Comparison of ENCODE assay signal across 20 cellular contexts in the genomic region with DNA sequence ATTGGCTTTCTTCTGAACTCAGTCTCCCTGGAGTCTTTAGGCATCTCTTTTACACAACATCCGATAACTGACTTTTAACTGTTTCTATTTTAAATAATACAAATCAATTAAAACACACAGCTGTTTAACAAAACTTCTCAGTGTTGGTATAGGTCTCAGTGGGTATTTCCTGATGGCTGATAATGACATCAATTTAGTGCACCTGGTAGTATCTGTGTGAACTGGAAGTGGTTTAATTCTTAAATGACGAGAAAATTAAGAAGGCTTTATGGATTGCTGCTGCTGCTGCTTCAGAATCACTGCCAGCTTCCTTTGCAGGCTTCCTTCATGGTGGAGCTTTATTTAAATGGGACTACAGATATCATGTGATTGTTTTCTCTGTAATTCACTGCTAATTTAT.
A peak's percentile ranks its signal among the peaks of the same experiment; 100 is the strongest.
DNase-seq lines count a peak whose midpoint lies in the region; ATAC-seq and TF ChIP-seq lines count a peak whose summit lies in the region.
"Had no signal": no experiment of that assay in that cellular context is flagged by ENCODE, and none has a peak within 500 bp of the region (broad histone marks: within the 10 kb centered on the region; RNA-seq: fewer than 3 reads in every experiment).

No MANE protein-coding gene starts in this region.

- ATAC-seq in WTC11 = no peak
- no peak for ATAC-seq in foreskin keratinocyte
- ATAC-seq: CD8-positive, alpha-beta T cell; HCT116 had no signal

- no peaks in the 10 kb centered on the region for H3K79me2 ChIP-seq in neural progenitor cell (ENCODE audit: low read depth)

- no peaks in the 10 kb centered on the region; the same call in 1 of the 2 replicates for H3K27me3 Mint-ChIP-seq in WTC11 (ENCODE audit: low read depth)
- H3K27me3 Mint-ChIP-seq in neural progenitor cell (ENCODE audit: insufficient read depth, low read depth) = no peaks in the 10 kb centered on the region
- no peaks in the 10 kb centered on the region for H3K27me3 Mint-ChIP-seq in activated CD4-positive, alpha-beta memory T cell treated with anti-CD3 and anti-CD28 coated beads, Interleukin-2, amount 10 ng/mL, durations not matched to agents 7 days and 5 days
- H3K27me3 Mint-ChIP-seq: B cell had no signal

- H3K4me3 ChIP-seq in neural progenitor cell = no peak overlapping the region
- H3K4me3 ChIP-seq in Peyer's patch = no peak overlapping the region
- H3K4me3 ChIP-seq: BLaER1 treated with 17β-estradiol and CSF1 and Interleukin-3, amounts not matched to agents 10 nM and 100 nM had no signal

- H3K9me3 Mint-ChIP-seq in WTC11 (no peaks in the 10 kb centered on the region), neural progenitor cell (peaks cover 3% of the 10 kb centered on the region)
- H3K9me3 Mint-ChIP-seq in activated CD4-positive, alpha-beta memory T cell treated with anti-CD3 and anti-CD28 coated beads, Interleukin-2, amount 10 ng/mL, durations not matched to agents 7 days and 5 days = no peaks in the 10 kb centered on the region
- H3K9me3 Mint-ChIP-seq: CD8-positive, alpha-beta T cell; HFFc6 had no signal

- no peaks in the 10 kb centered on the region for H4K20me1 ChIP-seq in neural progenitor cell (ENCODE audit: low read depth)
- H4K20me1 ChIP-seq: BLaER1 treated with 17β-estradiol and CSF1 and Interleukin-3, amounts not matched to agents 10 nM and 100 nM had no signal

- H3K4me3 Mint-ChIP-seq in WTC11 = no peak overlapping the region
- H3K4me3 Mint-ChIP-seq in neural progenitor cell = no peak overlapping the region
- H3K4me3 Mint-ChIP-seq in activated CD4-positive, alpha-beta memory T cell treated with anti-CD3 and anti-CD28 coated beads, Interleukin-2, amount 10 ng/mL, durations not matched to agents 7 days and 5 days = no peak overlapping the region
- H3K4me3 Mint-ChIP-seq: B cell; CD8-positive, alpha-beta T cell; HFFc6 had no signal

- H3K4me1 Mint-ChIP-seq in WTC11 (no peaks in the 10 kb centered on the region), neural progenitor cell (no peaks in the 10 kb centered on the region)
- H3K4me1 Mint-ChIP-seq in activated CD4-positive, alpha-beta memory T cell treated with anti-CD3 and anti-CD28 coated beads, Interleukin-2, amount 10 ng/mL, durations not matched to agents 7 days and 5 days = peaks cover 9% of the 10 kb centered on the region
- H3K4me1 Mint-ChIP-seq: B cell had no signal

- H3K9ac ChIP-seq in neural progenitor cell = peak overlapping the region; percentile 45
- H3K9ac ChIP-seq: BLaER1 treated with 17β-estradiol and CSF1 and Interleukin-3, amounts not matched to agents 10 nM and 100 nM had no signal

- no peak for TF ChIP-seq POLR2A in Peyer's patch (IDR thresholded peaks at IDR 0.05)

- no peak for TF ChIP-seq CTCF in WTC11 (IDR thresholded peaks at IDR 0.05)
- no peak for TF ChIP-seq CTCF in neural progenitor cell (IDR thresholded peaks at IDR 0.05)
- no peak for TF ChIP-seq CTCF in Peyer's patch (IDR thresholded peaks at IDR 0.05)
- no peak for TF ChIP-seq CTCF in foreskin keratinocyte (conservative IDR thresholded peaks at IDR 0.05)

- no peaks in the 10 kb centered on the region for H3K36me3 Mint-ChIP-seq in WTC11
- H3K36me3 Mint-ChIP-seq in neural progenitor cell = no peaks in the 10 kb centered on the region
- peaks cover 6% of the 10 kb centered on the region for H3K36me3 Mint-ChIP-seq in activated CD4-positive, alpha-beta memory T cell treated with anti-CD3 and anti-CD28 coated beads, Interleukin-2, amount 10 ng/mL, durations not matched to agents 7 days and 5 days (ENCODE audit: low read depth)

- no peak overlapping the region for H3K4me2 ChIP-seq in neural progenitor cell
- H3K4me2 ChIP-seq: BLaER1 treated with 17β-estradiol and CSF1 and Interleukin-3, amounts not matched to agents 10 nM and 100 nM had no signal

- H3K36me3 ChIP-seq in neural progenitor cell (no peaks in the 10 kb centered on the region), Peyer's patch (no peaks in the 10 kb centered on the region)

- no peaks in the 10 kb centered on the region for H3K27me3 ChIP-seq in neural progenitor cell
- no peaks in the 10 kb centered on the region for H3K27me3 ChIP-seq in Peyer's patch
- H3K27me3 ChIP-seq in foreskin keratinocyte = no peaks in the 10 kb centered on the region
- H3K27me3 ChIP-seq: BLaER1 treated with 17β-estradiol and CSF1 and Interleukin-3, amounts not matched to agents 10 nM and 100 nM had no signal

- POLR2A ChIA-PET in WTC11 (lab: Charles Lee) = no interaction called here
- POLR2A ChIA-PET in activated CD4-positive, alpha-beta memory T cell treated with anti-CD3 and anti-CD28 coated beads, Interleukin-2, amount 10 ng/mL, durations not matched to agents 7 days and 5 days (lab: Charles Lee) = no interaction called here

- no peaks in the 10 kb centered on the region for H3F3A ChIP-seq in neural progenitor cell (ENCODE audit: low read depth)

- CTCF ChIA-PET in WTC11 (lab: Charles Lee) = no interaction called here
- CTCF ChIA-PET in activated CD4-positive, alpha-beta memory T cell treated with anti-CD3 and anti-CD28 coated beads, Interleukin-2, amount 10 ng/mL, durations not matched to agents 7 days and 5 days (lab: Charles Lee) = interaction anchor here (1.1 kb wide), 1 partner anchor 39 kb away, joined by 6 read pairs; no protein-coding TSS in a partner anchor

- no peak overlapping the region for H3K27ac ChIP-seq in neural progenitor cell
- no peak overlapping the region for H3K27ac ChIP-seq in Peyer's patch
- no peak overlapping the region for H3K27ac ChIP-seq in foreskin keratinocyte
- H3K27ac ChIP-seq: BLaER1 treated with 17β-estradiol and CSF1 and Interleukin-3, amounts not matched to agents 10 nM and 100 nM; HL-60 had no signal

- DNase-seq in NCI-H748 (lab: John Stamatoyannopoulos, UW; ENCODE audit: unreplicated experiment) (peak; percentile 10), NCI-H748 treated with DMSO at 0.1 percent for 48 hours (lab: John Stamatoyannopoulos, UW) (no peak), NCI-H146 (lab: John Stamatoyannopoulos, UW) (peak; percentile 36), WTC11 (ENCODE audit: low spot score) (no peak), neural progenitor cell (ENCODE audit: low spot score) (no peak), Peyer's patch (no peak), foreskin keratinocyte (no peak)
- DNase-seq in activated CD4-positive, alpha-beta memory T cell treated with anti-CD3 and anti-CD28 coated beads, Interleukin-2, amount 10 ng/mL, durations not matched to agents 7 days and 5 days = no peak
- DNase-seq: 8988T; Calu3; CD8-positive, alpha-beta T cell; DMS79 treated with DMSO at 0.1 percent for 48 hours; EL; GOT3; H7; HFFc6 had no signal

- H3K9me3 ChIP-seq in neural progenitor cell (ENCODE audit: low read depth) (no peaks in the 10 kb centered on the region), Peyer's patch (no peaks in the 10 kb centered on the region)
- H3K9me3 ChIP-seq: BLaER1 treated with 17β-estradiol and CSF1 and Interleukin-3, amounts not matched to agents 10 nM and 100 nM had no signal

- no peak overlapping the region for H2AFZ ChIP-seq in neural progenitor cell (replicated peaks)

- no peaks in the 10 kb centered on the region for H3K4me1 ChIP-seq in neural progenitor cell
- H3K4me1 ChIP-seq in Peyer's patch = no peaks in the 10 kb centered on the region
- peaks cover 4% of the 10 kb centered on the region for H3K4me1 ChIP-seq in foreskin keratinocyte

- H3K27ac Mint-ChIP-seq in WTC11 = peak overlapping the region; percentile 59; the same call in 1 of the 2 replicates
- H3K27ac Mint-ChIP-seq in neural progenitor cell = no peak overlapping the region
- no peak overlapping the region for H3K27ac Mint-ChIP-seq in activated CD4-positive, alpha-beta memory T cell treated with anti-CD3 and anti-CD28 coated beads, Interleukin-2, amount 10 ng/mL, durations not matched to agents 7 days and 5 days
- H3K27ac Mint-ChIP-seq: B cell; CD8-positive, alpha-beta T cell; HFFc6 had no signal

TF ChIP-seq in WTC11, 78 proteins besides CTCF, POLR2A, EP300 and RAD21 (continues in another document):
- TF ChIP-seq, protein P1, sequence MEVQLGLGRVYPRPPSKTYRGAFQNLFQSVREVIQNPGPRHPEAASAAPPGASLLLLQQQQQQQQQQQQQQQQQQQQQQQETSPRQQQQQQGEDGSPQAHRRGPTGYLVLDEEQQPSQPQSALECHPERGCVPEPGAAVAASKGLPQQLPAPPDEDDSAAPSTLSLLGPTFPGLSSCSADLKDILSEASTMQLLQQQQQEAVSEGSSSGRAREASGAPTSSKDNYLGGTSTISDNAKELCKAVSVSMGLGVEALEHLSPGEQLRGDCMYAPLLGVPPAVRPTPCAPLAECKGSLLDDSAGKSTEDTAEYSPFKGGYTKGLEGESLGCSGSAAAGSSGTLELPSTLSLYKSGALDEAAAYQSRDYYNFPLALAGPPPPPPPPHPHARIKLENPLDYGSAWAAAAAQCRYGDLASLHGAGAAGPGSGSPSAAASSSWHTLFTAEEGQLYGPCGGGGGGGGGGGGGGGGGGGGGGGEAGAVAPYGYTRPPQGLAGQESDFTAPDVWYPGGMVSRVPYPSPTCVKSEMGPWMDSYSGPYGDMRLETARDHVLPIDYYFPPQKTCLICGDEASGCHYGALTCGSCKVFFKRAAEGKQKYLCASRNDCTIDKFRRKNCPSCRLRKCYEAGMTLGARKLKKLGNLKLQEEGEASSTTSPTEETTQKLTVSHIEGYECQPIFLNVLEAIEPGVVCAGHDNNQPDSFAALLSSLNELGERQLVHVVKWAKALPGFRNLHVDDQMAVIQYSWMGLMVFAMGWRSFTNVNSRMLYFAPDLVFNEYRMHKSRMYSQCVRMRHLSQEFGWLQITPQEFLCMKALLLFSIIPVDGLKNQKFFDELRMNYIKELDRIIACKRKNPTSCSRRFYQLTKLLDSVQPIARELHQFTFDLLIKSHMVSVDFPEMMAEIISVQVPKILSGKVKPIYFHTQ (CRISPR knock-in tag; IDR thresholded peaks at IDR 0.05) = no peak
- TF ChIP-seq NR3C1 (CRISPR knock-in tag; conservative IDR thresholded peaks at IDR 0.05; ENCODE audit: low read depth) = no peak
- no peak for TF ChIP-seq SP1 (CRISPR knock-in tag; conservative IDR thresholded peaks at IDR 0.05)
- TF ChIP-seq NR1H2 (CRISPR knock-in tag; IDR thresholded peaks at IDR 0.05) = no peak
- TF ChIP-seq, protein P2, sequence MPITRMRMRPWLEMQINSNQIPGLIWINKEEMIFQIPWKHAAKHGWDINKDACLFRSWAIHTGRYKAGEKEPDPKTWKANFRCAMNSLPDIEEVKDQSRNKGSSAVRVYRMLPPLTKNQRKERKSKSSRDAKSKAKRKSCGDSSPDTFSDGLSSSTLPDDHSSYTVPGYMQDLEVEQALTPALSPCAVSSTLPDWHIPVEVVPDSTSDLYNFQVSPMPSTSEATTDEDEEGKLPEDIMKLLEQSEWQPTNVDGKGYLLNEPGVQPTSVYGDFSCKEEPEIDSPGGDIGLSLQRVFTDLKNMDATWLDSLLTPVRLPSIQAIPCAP (CRISPR knock-in tag; IDR thresholded peaks at IDR 0.05) = no peak

Comparison
In these comparisons a context has a peak if more than half of its experiments do, and no peak if none do; other contexts are left out.
1. DNase-seq: peak in NCI-H748 (single experiment) and NCI-H146 (single experiment); none in NCI-H748 treated with DMSO at 0.1 percent for 48 hours (single experiment), WTC11 (single experiment), neural progenitor cell (single experiment), Peyer's patch (0 of 3), foreskin keratinocyte (0 of 2) and activated CD4-positive, alpha-beta memory T cell treated with anti-CD3 and anti-CD28 coated beads, Interleukin-2, amount 10 ng/mL, durations not matched to agents 7 days and 5 days (single experiment).